8 cellular contexts compared by ENCODE assay signal in genomic region chr1:228101614-228101993, GRCh38. TPM values are rescaled to one million over a fixed set of nuclear protein-coding genes. Genes with fewer than 3 reads are reported as not detected.
DNase-seq lines count a peak whose midpoint lies in the region; ATAC-seq and TF ChIP-seq lines count a peak whose summit lies in the region.

No MANE protein-coding gene starts in this region.

- H3K36me3 ChIP-seq in ES-I3 (ENCODE audit: insufficient read depth, low read length): peaks cover 7% of the 10 kb centered on the region

- H3K27ac Mint-ChIP-seq in effector memory CD8-positive, alpha-beta T cell: peak overlapping the region; percentile 79 to 81
- H3K27ac Mint-ChIP-seq in progenitor cell of endocrine pancreas: no peak overlapping the region

- H3K9me3 ChIP-seq in ES-I3 (ENCODE audit: control insufficient read depth, insufficient read depth, low read length): no peaks in the 10 kb centered on the region

- TF ChIP-seq CTCF in NB4 (IDR thresholded peaks at IDR 0.05; ENCODE audit: low read depth, low read length) (no peak), progenitor cell of endocrine pancreas (IDR thresholded peaks at IDR 0.05; ENCODE audit: unreplicated experiment) (no peak)

- no peaks in the 10 kb centered on the region for H3K27me3 Mint-ChIP-seq in effector memory CD8-positive, alpha-beta T cell
- H3K27me3 Mint-ChIP-seq in progenitor cell of endocrine pancreas: no peaks in the 10 kb centered on the region

- TF ChIP-seq POLR2A in NB4 (IDR thresholded peaks at IDR 0.05; ENCODE audit: extremely low read depth, insufficient read length): no peak

- peak; percentile 31 for ATAC-seq in effector memory CD8-positive, alpha-beta T cell (replicated peaks)
- no peak for ATAC-seq in GM21447 (IDR thresholded peaks at IDR 0.05; ENCODE audit: unreplicated experiment)

- peak overlapping the region; percentile 91 to 92 for H3K4me3 Mint-ChIP-seq in effector memory CD8-positive, alpha-beta T cell
- H3K4me3 Mint-ChIP-seq in progenitor cell of endocrine pancreas (ENCODE audit: low read depth): peak overlapping the region; percentile 65

- peaks cover 18 to 30% of the 10 kb centered on the region in 2 donors for H3K4me1 Mint-ChIP-seq in effector memory CD8-positive, alpha-beta T cell (ENCODE audit: low read depth in 2 of 2)
- H3K4me1 Mint-ChIP-seq in progenitor cell of endocrine pancreas (ENCODE audit: low read depth): peaks cover 4% of the 10 kb centered on the region

- no peaks in the 10 kb centered on the region for H3K9me3 Mint-ChIP-seq in effector memory CD8-positive, alpha-beta T cell
- H3K9me3 Mint-ChIP-seq in progenitor cell of endocrine pancreas (ENCODE audit: low read depth): no peaks in the 10 kb centered on the region

- DNase-seq in NB4 (ENCODE audit: low read depth) (peak; percentile 41), progenitor cell of endocrine pancreas (ENCODE audit: low spot score, unreplicated experiment) (no peak), NCI-H524 treated with DMSO at 0.1 percent for 48 hours (lab: John Stamatoyannopoulos, UW) (no peak), pons (ENCODE audit: low spot score) (no peak)
- peak in 2 of 3 experiments; percentile 29 to 33 for DNase-seq in effector memory CD8-positive, alpha-beta T cell
- DNase-seq in stimulated activated CD4-positive, alpha-beta T cell treated with anti-CD3 and anti-CD28 coated beads, Interleukin-1b, Interleukin-23, amount 100 ng/mL, for 48 hours: no peak

- H3K4me1 ChIP-seq in ES-I3 (ENCODE audit: insufficient read depth, low read length): no peaks in the 10 kb centered on the region

- H3K9ac ChIP-seq in ES-I3 (ENCODE audit: low read depth, low read length): peak overlapping the region; percentile 77; the same call in 1 of the 2 replicates

- peak overlapping the region; percentile 71 for H3K4me3 ChIP-seq in NB4 (ENCODE audit: low read depth, low read length)

- peaks cover 79% of the 10 kb centered on the region for H3K36me3 Mint-ChIP-seq in effector memory CD8-positive, alpha-beta T cell (ENCODE audit: insufficient read depth)
- H3K36me3 Mint-ChIP-seq in progenitor cell of endocrine pancreas (ENCODE audit: insufficient read depth): peaks cover 11% of the 10 kb centered on the region

RNA-seq across cellular contexts. Expression of gene C1orf35, which starts 1.5 kb away (rescaled TPM):
- 20.2 and 22.4 TPM in 2 replicates for total RNA-seq in progenitor cell of endocrine pancreas

RNA-seq across cellular contexts. Expression of gene MRPL55, which starts 7.5 kb away (rescaled TPM):
- 50.3 and 52.3 TPM in 2 replicates for total RNA-seq in progenitor cell of endocrine pancreas

RNA-seq across cellular contexts. Expression of gene ARF1, which starts 19.1 kb away (rescaled TPM):
- total RNA-seq in progenitor cell of endocrine pancreas: 259 and 267 TPM in 2 replicates

RNA-seq across cellular contexts. Expression of gene GUK1, which starts 38.5 kb away (rescaled TPM):
- 96.3 and 101 TPM in 2 replicates for total RNA-seq in progenitor cell of endocrine pancreas

RNA-seq across cellular contexts. Expression of gene GJC2, which starts 48.1 kb away (rescaled TPM):
- 1.7 and 2.1 TPM in 2 replicates for total RNA-seq in progenitor cell of endocrine pancreas

Comparison
In these comparisons a context has a peak if more than half of its experiments do, and no peak if none do; other contexts are left out.
1. DNase-seq: peak in NB4 (single experiment) and effector memory CD8-positive, alpha-beta T cell (2 of 3); none in progenitor cell of endocrine pancreas (single experiment), NCI-H524 treated with DMSO at 0.1 percent for 48 hours (single experiment), pons (single experiment) and stimulated activated CD4-positive, alpha-beta T cell treated with anti-CD3 and anti-CD28 coated beads, Interleukin-1b, Interleukin-23, amount 100 ng/mL, for 48 hours (single experiment).